Comparison of ENCODE assay signal across 8 cellular contexts in the genomic region with DNA sequence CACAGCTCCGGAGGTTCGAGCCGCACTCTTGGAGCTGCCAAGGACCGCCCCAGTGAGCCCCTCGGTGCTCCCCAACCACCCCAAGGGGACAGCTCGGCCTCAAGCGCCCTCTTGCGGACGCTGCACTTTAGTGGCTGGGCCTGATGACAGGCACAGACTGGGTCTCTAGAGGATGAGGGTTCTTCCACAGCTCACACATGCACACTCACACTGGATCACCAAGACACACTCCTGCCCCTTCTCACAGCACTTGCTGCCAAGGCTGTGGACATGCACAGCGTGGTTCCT. TPM values are rescaled to one million over a fixed set of nuclear protein-coding genes. Genes with fewer than 3 reads are reported as not detected.
DNase-seq lines count a peak whose midpoint lies in the region; ATAC-seq and TF ChIP-seq lines count a peak whose summit lies in the region.

No MANE protein-coding gene starts in this region.

- peaks cover 6% of the 10 kb centered on the region for H3K4me1 ChIP-seq in GM23338 (ENCODE audit: insufficient read depth)
- peaks cover 0 to 20% (median 8%) of the 10 kb centered on the region in 9 donors for H3K4me1 ChIP-seq in heart right ventricle

- WGBS in heart right ventricle, 2 donors = 8 to 16% methylated on average over 10 of the region's 10 CpGs

- peaks cover 6% of the 10 kb centered on the region; the same call in 1 of the 2 replicates for H4K20me1 ChIP-seq in GM23338 (replicated peaks; ENCODE audit: insufficient read depth)

- H3K36me3 ChIP-seq in BJ (ENCODE audit: control insufficient read depth, insufficient read depth, low read length) (no peaks in the 10 kb centered on the region), GM23338 (ENCODE audit: insufficient read depth) (no peaks in the 10 kb centered on the region), heart right ventricle (no peaks in the 10 kb centered on the region)

- H3K9me2 ChIP-seq in GM23338 (ENCODE audit: insufficient read depth) = no peaks in the 10 kb centered on the region

- H3K36me3 Mint-ChIP-seq in GM23338 (ENCODE audit: low read depth) (no peaks in the 10 kb centered on the region), T-helper 17 cell (ENCODE audit: low read depth) (peaks cover 4% of the 10 kb centered on the region)

- TF ChIP-seq CTCF in BJ (IDR thresholded peaks at IDR 0.05; ENCODE audit: insufficient read depth, low read depth, low read length) (peak; percentile 43; the same call in 1 of the 2 replicates), GM23338 (conservative IDR thresholded peaks at IDR 0.05; ENCODE audit: low read depth in 2 of 2) (peak; percentile 77 to 92), heart right ventricle (IDR thresholded peaks at IDR 0.05) (peak in 8 of 9 donors; percentile 27 to 66 (median 60))

- H3K27me3 ChIP-seq in BJ (ENCODE audit: control insufficient read depth, insufficient read depth, low read length) (peaks cover 19% of the 10 kb centered on the region), GM23338 (ENCODE audit: insufficient read depth) (peaks cover 39% of the 10 kb centered on the region), heart right ventricle (peaks cover 4 to 94% (median 76%) of the 10 kb centered on the region in 7 donors)

- H2AFZ ChIP-seq in GM23338 = no peak overlapping the region

- no peak overlapping the region for H3K27ac Mint-ChIP-seq in GM23338
- H3K27ac Mint-ChIP-seq in T-helper 17 cell = no peak overlapping the region

- H3K27ac ChIP-seq in GM23338 (ENCODE audit: low read depth) (no peak overlapping the region), heart right ventricle (no peak overlapping the region)

- H3K9me3 ChIP-seq in T-helper 17 cell (ENCODE audit: control insufficient read depth, low read length, poor library complexity, severe bottlenecking) (no peaks in the 10 kb centered on the region), heart right ventricle (no peaks in the 10 kb centered on the region)

- H3K4me2 ChIP-seq in GM23338 = no peak overlapping the region

- ATAC-seq in GM23338 (peak; percentile 57), T-helper 17 cell (no peak), heart right ventricle (peak; percentile 32 to 62 (median 46)), HG03097 (IDR thresholded peaks at IDR 0.05; ENCODE audit: low FRiP score, unreplicated experiment) (no peak), GM18909 (IDR thresholded peaks at IDR 0.05; ENCODE audit: poor library complexity, unreplicated experiment) (no peak)

- H3K4me3 Mint-ChIP-seq in GM23338 (no peak overlapping the region), T-helper 17 cell (peak overlapping the region; percentile 31)

- H3K4me3 ChIP-seq in BJ (ENCODE audit: low read depth, low read length) (no peak overlapping the region), GM23338 (no peak overlapping the region), heart right ventricle (peak overlapping the region in 1 of 10 donors; percentile 63)

- DNase-seq in BJ (ENCODE audit: low read depth) = no peak
- peak; percentile 83 for DNase-seq in GM23338 (ENCODE audit: low spot score)
- no peak for DNase-seq in T-helper 17 cell
- DNase-seq in heart right ventricle = peak; percentile 21 to 63
- DNase-seq in NCI-H1436 treated with DMSO at 0.1 percent for 48 hours (lab: John Stamatoyannopoulos, UW) = no peak
- DNase-seq in A172 (ENCODE audit: low spot score) = no peak

- H3K9me3 Mint-ChIP-seq in GM23338 = no peaks in the 10 kb centered on the region; the same call in 2 of the 3 replicates

- H3K4me1 Mint-ChIP-seq in GM23338 = peaks cover 4% of the 10 kb centered on the region
- peaks cover 8% of the 10 kb centered on the region for H3K4me1 Mint-ChIP-seq in T-helper 17 cell

- intact Hi-C loops in heart right ventricle (cut with DNase I) = loop anchor here in 2 of 10 donors (5.0 to 10.0 kb wide), 3 partner anchors 114 to 212 kb away; no protein-coding TSS in a partner anchor

- CTCF ChIA-PET in BJ (lab: Yijun Ruan, JAX) = interaction anchor here (0.6 to 2.3 kb wide), 2 partner anchors 9 to 379 kb away, joined by 3 to 8 read pairs; no protein-coding TSS in a partner anchor

- peaks cover 41% of the 10 kb centered on the region for H3K27me3 Mint-ChIP-seq in GM23338 (ENCODE audit: insufficient read depth, low read depth, poor library complexity)
- peaks cover 55% of the 10 kb centered on the region for H3K27me3 Mint-ChIP-seq in T-helper 17 cell

- H3F3A ChIP-seq in GM23338 (replicated peaks; ENCODE audit: low read depth) = no peaks in the 10 kb centered on the region

- H3K79me2 ChIP-seq in GM23338 (replicated peaks; ENCODE audit: insufficient read depth) = no peaks in the 10 kb centered on the region

- POLR2A ChIA-PET in BJ (lab: Charles Lee) = no interaction called here

TF ChIP-seq in GM23338, 12 proteins besides CTCF, POLR2A, EP300 and RAD21 (continues in another document):
- TF ChIP-seq CREB1 (CRISPR knock-in tag; IDR thresholded peaks at IDR 0.05; ENCODE audit: low read depth) (no peak), STAT1 (IDR thresholded peaks at IDR 0.05; ENCODE audit: unreplicated experiment) (no peak), EZH2phosphoT487 (IDR thresholded peaks at IDR 0.05; ENCODE audit: unreplicated experiment) (no peak)
- TF ChIP-seq, protein P1, sequence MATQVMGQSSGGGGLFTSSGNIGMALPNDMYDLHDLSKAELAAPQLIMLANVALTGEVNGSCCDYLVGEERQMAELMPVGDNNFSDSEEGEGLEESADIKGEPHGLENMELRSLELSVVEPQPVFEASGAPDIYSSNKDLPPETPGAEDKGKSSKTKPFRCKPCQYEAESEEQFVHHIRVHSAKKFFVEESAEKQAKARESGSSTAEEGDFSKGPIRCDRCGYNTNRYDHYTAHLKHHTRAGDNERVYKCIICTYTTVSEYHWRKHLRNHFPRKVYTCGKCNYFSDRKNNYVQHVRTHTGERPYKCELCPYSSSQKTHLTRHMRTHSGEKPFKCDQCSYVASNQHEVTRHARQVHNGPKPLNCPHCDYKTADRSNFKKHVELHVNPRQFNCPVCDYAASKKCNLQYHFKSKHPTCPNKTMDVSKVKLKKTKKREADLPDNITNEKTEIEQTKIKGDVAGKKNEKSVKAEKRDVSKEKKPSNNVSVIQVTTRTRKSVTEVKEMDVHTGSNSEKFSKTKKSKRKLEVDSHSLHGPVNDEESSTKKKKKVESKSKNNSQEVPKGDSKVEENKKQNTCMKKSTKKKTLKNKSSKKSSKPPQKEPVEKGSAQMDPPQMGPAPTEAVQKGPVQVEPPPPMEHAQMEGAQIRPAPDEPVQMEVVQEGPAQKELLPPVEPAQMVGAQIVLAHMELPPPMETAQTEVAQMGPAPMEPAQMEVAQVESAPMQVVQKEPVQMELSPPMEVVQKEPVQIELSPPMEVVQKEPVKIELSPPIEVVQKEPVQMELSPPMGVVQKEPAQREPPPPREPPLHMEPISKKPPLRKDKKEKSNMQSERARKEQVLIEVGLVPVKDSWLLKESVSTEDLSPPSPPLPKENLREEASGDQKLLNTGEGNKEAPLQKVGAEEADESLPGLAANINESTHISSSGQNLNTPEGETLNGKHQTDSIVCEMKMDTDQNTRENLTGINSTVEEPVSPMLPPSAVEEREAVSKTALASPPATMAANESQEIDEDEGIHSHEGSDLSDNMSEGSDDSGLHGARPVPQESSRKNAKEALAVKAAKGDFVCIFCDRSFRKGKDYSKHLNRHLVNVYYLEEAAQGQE (IDR thresholded peaks at IDR 0.05; ENCODE audit: unreplicated experiment) = no peak

RNA-seq across cellular contexts. Expression of a gene that starts 2.1 kb away (rescaled TPM):
- polyA plus RNA-seq in BJ (2011; rRNA removed) (0.28 and 0.29 TPM in 2 replicates), GM23338 (2016; fragmentation: Nextera tagmentation; extraction: Ambion mirVana) (3.8 and 5.5 TPM in 2 replicates), heart right ventricle (1 to 10 TPM in 1 of 2 donors, under 1 TPM in 1; 0.38 to 2.3 TPM)
- polyA minus RNA-seq in BJ (2011; rRNA and poly(A)+ RNA removed) = 0.10 and 0.38 TPM in 2 replicates
- 6.7 and 9.8 TPM in 2 replicates for total RNA-seq in GM23338 (2014; rRNA removed; shearing (Covaris generic))
- total RNA-seq in T-helper 17 cell (under 1 TPM in 1 of 2 donors, not detected in 1; 0.34 TPM), heart right ventricle (1 to 10 TPM in 8 of 10 donors, under 1 TPM in 2; 0.67 to 2.6 (median 1.2) TPM)
- total RNA-seq in A172 (2014; rRNA removed; shearing (Covaris generic)) = 0.38 and 5.3 TPM in 2 replicates

RNA-seq across cellular contexts. Expression of a gene that starts 59.3 kb away (rescaled TPM):
- polyA plus RNA-seq in BJ (2011; rRNA removed) (14.1 and 24.9 TPM in 2 replicates), GM23338 (2016; fragmentation: Nextera tagmentation; extraction: Ambion mirVana) (2.4 and 3.0 TPM in 2 replicates), heart right ventricle (1 to 10 TPM; 4.6 to 7.1 TPM)
- 10.0 and 10.4 TPM in 2 replicates for polyA minus RNA-seq in BJ (2011; rRNA and poly(A)+ RNA removed)
- 3.7 and 4.6 TPM in 2 replicates for total RNA-seq in GM23338 (2014; rRNA removed; shearing (Covaris generic))
- total RNA-seq in T-helper 17 cell (10 to 100 TPM; 38.9 to 51.4 TPM), heart right ventricle (10 to 100 TPM in 3 of 10 donors, 1 to 10 TPM in 7; 7.0 to 12.9 (median 9.8) TPM)
- total RNA-seq in A172 (2014; rRNA removed; shearing (Covaris generic)) = 12.2 and 15.4 TPM in 2 replicates

Comparison
In these comparisons a context has a peak if more than half of its experiments do, and no peak if none do; other contexts are left out.
1. DNase-seq: peak in GM23338 (single experiment) and heart right ventricle (2 of 2); none in BJ (single experiment), T-helper 17 cell (0 of 3), NCI-H1436 treated with DMSO at 0.1 percent for 48 hours (single experiment) and A172 (single experiment).
2. ATAC-seq: peak in GM23338 (single experiment) and heart right ventricle (8 of 8); none in T-helper 17 cell (single experiment), HG03097 (single experiment) and GM18909 (single experiment).
3. Peak in every context shown above with its lines, with median percentiles within 50 percentile points of each other: CTCF ChIP-seq.